In genomic region chr3:177345973-177346503, GRCh38 we compare ENCODE assay signal across 9 cellular contexts.
DNase-seq lines count a peak whose midpoint lies in the region; ATAC-seq and TF ChIP-seq lines count a peak whose summit lies in the region.
"Had no signal": no experiment of that assay in that cellular context is flagged by ENCODE, and none has a peak within 500 bp of the region (broad histone marks: within the 10 kb centered on the region; RNA-seq: fewer than 3 reads in every experiment).

No MANE protein-coding gene starts in this region.

- no peaks in the 10 kb centered on the region for H4K20me1 ChIP-seq in OCI-LY1 (ENCODE audit: insufficient read depth, low read length)

- no peaks in the 10 kb centered on the region for H3K9me2 ChIP-seq in OCI-LY1 (ENCODE audit: low read depth, low read length)

- H3K4me2 ChIP-seq in OCI-LY1 (ENCODE audit: low read length) = peak overlapping the region; percentile 45; the same call in 1 of the 2 replicates

- H3K36me3 ChIP-seq in OCI-LY1 (ENCODE audit: insufficient read depth, low read length) = no peaks in the 10 kb centered on the region
- no peaks in the 10 kb centered on the region for H3K36me3 ChIP-seq in esophagus squamous epithelium
- H3K36me3 ChIP-seq in thyroid gland = no peaks in the 10 kb centered on the region

- H3K4me1 Mint-ChIP-seq in activated naive CD4-positive, alpha-beta T cell treated with anti-CD3 and anti-CD28 coated beads for 36 hours (ENCODE audit: low read depth) = peaks cover 46% of the 10 kb centered on the region

- CTCF ChIA-PET in activated naive CD4-positive, alpha-beta T cell treated with anti-CD3 and anti-CD28 coated beads for 36 hours (lab: Charles Lee) = interaction anchor here (1.0 kb wide), 1 partner anchor 82 kb away, joined by 5 read pairs; no protein-coding TSS in a partner anchor

- no peak for DNase-seq in activated naive CD4-positive, alpha-beta T cell treated with anti-CD3 and anti-CD28 coated beads for 36 hours
- DNase-seq in activated naive CD4-positive, alpha-beta T cell treated with anti-CD3 and anti-CD28 coated beads, Interleukin-2, amount 50 U/mL, for 16 hours = no peak
- DNase-seq in esophagus squamous epithelium (lab: John Stamatoyannopoulos, UW) = no peak
- DNase-seq in thyroid gland = no peak
- no peak for DNase-seq in cerebellar nuclear complex (lab: John Stamatoyannopoulos, UW)

- H3K79me2 ChIP-seq in OCI-LY1 (ENCODE audit: insufficient read depth, low read length) = no peaks in the 10 kb centered on the region

- intact Hi-C loops in activated naive CD4-positive, alpha-beta T cell treated with anti-CD3 and anti-CD28 coated beads for 36 hours (cut with micrococcal nuclease) = loop anchor here (1.0 kb wide), 5 partner anchors 9 to 145 kb away; no protein-coding TSS in a partner anchor
- intact Hi-C loops in esophagus squamous epithelium (cut with DNase I) (no loop called here), thyroid gland (cut with DNase I) (no loop called here)

- no peaks in the 10 kb centered on the region for H3K9me3 Mint-ChIP-seq in activated naive CD4-positive, alpha-beta T cell treated with anti-CD3 and anti-CD28 coated beads for 36 hours

- no peak for ATAC-seq in GM18505 (IDR thresholded peaks at IDR 0.05; ENCODE audit: unreplicated experiment)
- no peak for ATAC-seq in HG03139 (IDR thresholded peaks at IDR 0.05; ENCODE audit: unreplicated experiment)

- H3K27ac ChIP-seq in OCI-LY1 (ENCODE audit: low read depth, low read length, poor library complexity, severe bottlenecking) = peak overlapping the region; percentile 95
- peak overlapping the region; percentile 69 to 89 (median 80) for H3K27ac ChIP-seq in esophagus squamous epithelium
- peak overlapping the region; percentile 90 to 99 (median 94) for H3K27ac ChIP-seq in thyroid gland

- H3K27ac Mint-ChIP-seq in activated naive CD4-positive, alpha-beta T cell treated with anti-CD3 and anti-CD28 coated beads for 36 hours = peak overlapping the region; percentile 87

- H3K27me3 Mint-ChIP-seq in activated naive CD4-positive, alpha-beta T cell treated with anti-CD3 and anti-CD28 coated beads for 36 hours (ENCODE audit: low read depth) = no peaks in the 10 kb centered on the region

- 0 out of 2 replicates have a peak overlapping the region, but pooled peaks have one; percentile 22 for H2AFZ ChIP-seq in OCI-LY1 (ENCODE audit: low read length)

- peak overlapping the region; percentile 34 for H3K4me3 Mint-ChIP-seq in activated naive CD4-positive, alpha-beta T cell treated with anti-CD3 and anti-CD28 coated beads for 36 hours

- H3K36me3 Mint-ChIP-seq in activated naive CD4-positive, alpha-beta T cell treated with anti-CD3 and anti-CD28 coated beads for 36 hours (ENCODE audit: low read depth) = no peaks in the 10 kb centered on the region

- H3K27me3 ChIP-seq in OCI-LY1 (ENCODE audit: insufficient read depth, low read length) (no peaks in the 10 kb centered on the region), esophagus squamous epithelium (no peaks in the 10 kb centered on the region), thyroid gland (no peaks in the 10 kb centered on the region)

- H3K4me3 ChIP-seq in OCI-LY1 (ENCODE audit: low read depth, low read length, poor library complexity, severe bottlenecking) (no peak overlapping the region), esophagus squamous epithelium (no peak overlapping the region), thyroid gland (replicated peaks in 1 of 3) (no peak overlapping the region)
- H3K4me3 ChIP-seq: lung had no signal

- no peak for TF ChIP-seq POLR2A in esophagus squamous epithelium (IDR thresholded peaks at IDR 0.05)
- TF ChIP-seq POLR2A in thyroid gland (IDR thresholded peaks at IDR 0.05) = no peak
- TF ChIP-seq POLR2A in GM18505 (IDR thresholded peaks at IDR 0.05; ENCODE audit: borderline replicate concordance, extremely low read depth, insufficient read depth, insufficient read length) = no peak

- H3F3A ChIP-seq in OCI-LY1 (ENCODE audit: insufficient read depth, low read length) = 0 out of 2 replicates have a peak, but pooled peaks cover 8% of the 10 kb centered on the region

- H3K9me3 ChIP-seq in OCI-LY1 (ENCODE audit: low read length) = no peaks in the 10 kb centered on the region
- H3K9me3 ChIP-seq in esophagus squamous epithelium = no peaks in the 10 kb centered on the region
- no peaks in the 10 kb centered on the region for H3K9me3 ChIP-seq in thyroid gland

- TF ChIP-seq CTCF in OCI-LY1 (IDR thresholded peaks at IDR 0.05; ENCODE audit: low read length) (no peak), esophagus squamous epithelium (IDR thresholded peaks at IDR 0.05) (no peak), thyroid gland (IDR thresholded peaks at IDR 0.05) (no peak)

- peak overlapping the region; percentile 18 for H3K9ac ChIP-seq in OCI-LY1 (ENCODE audit: low read length)

- peaks cover 93% of the 10 kb centered on the region for H3K4me1 ChIP-seq in OCI-LY1 (ENCODE audit: insufficient read depth, low read length, severe bottlenecking)
- peaks cover 13 to 44% (median 19%) of the 10 kb centered on the region in 3 donors for H3K4me1 ChIP-seq in esophagus squamous epithelium
- peaks cover 63 to 68% of the 10 kb centered on the region in 2 donors for H3K4me1 ChIP-seq in thyroid gland
